In the genomic region with DNA sequence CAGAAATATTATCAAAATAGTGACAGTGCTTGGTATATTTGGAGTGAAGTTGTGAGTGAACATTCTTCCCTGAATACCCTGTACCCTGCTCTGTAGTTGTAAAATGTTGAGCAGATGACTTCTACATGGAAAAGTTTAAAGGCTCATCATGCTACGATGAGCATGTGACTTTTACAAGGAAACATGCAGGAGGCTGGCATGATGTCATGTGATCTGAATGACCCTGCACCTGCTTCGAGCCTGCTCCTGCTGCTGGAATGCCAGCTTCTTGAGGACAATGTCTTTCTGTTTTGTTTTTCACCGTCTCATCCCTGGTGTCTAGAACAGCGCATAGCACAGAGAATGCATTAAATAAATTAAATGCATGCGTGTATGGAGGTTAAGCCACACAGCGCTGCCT, we compare ENCODE assay signal across 13 cellular contexts.
"Had no signal": no experiment of that assay in that cellular context is flagged by ENCODE, and none has a peak within 500 bp of the region (broad histone marks: within the 10 kb centered on the region; RNA-seq: fewer than 3 reads in every experiment).

No MANE protein-coding gene starts in this region.

- DNase-seq: activated B cell treated with CpG ODN at 0.5 μM for 24 hours; activated T-cell treated with anti-CD3 and anti-CD28 coated beads, Interleukin-2, amount 50 U/mL, for 1 hour; dorsolateral prefrontal cortex; hypothalamus; natural killer cell; stimulated activated CD4-positive, alpha-beta T cell treated with anti-CD3 and anti-CD28 coated beads, Interleukin-4, amount 100 ng/mL, for 24 hours; stimulated activated naive CD8-positive, alpha-beta T cell treated with anti-CD3 and anti-CD28 coated beads, Interleukin-15, amount 100 ng/mL, for 72 hours; testis had no signal

- ATAC-seq: activated naive CD4-positive, alpha-beta T cell treated with anti-CD3 and anti-CD28 coated beads, Interleukin-2, amount 50 U/mL, for 72 hours; natural killer cell; stimulated activated naive CD8-positive, alpha-beta T cell treated with anti-CD3 and anti-CD28 coated beads, Interleukin-15, amount 100 ng/mL, for 72 hours had no signal

- H3K9me3 ChIP-seq: testis had no signal

- H3K4me1 ChIP-seq: testis had no signal

- FAIRE-seq: endometrium, TTC549, urothelium cell line had no signal

- H3K27me3 Mint-ChIP-seq: activated B cell treated with CpG ODN at 0.5 μM for 24 hours had no signal

- H3K36me3 ChIP-seq: esophagus muscularis mucosa had no signal

- H3K27ac ChIP-seq: dorsolateral prefrontal cortex, esophagus muscularis mucosa, testis had no signal

- H3K4me3 ChIP-seq: dorsolateral prefrontal cortex, esophagus muscularis mucosa, testis had no signal

- H3K4me3 Mint-ChIP-seq: activated B cell treated with CpG ODN at 0.5 μM for 24 hours; natural killer cell; stimulated activated naive CD8-positive, alpha-beta T cell treated with anti-CD3 and anti-CD28 coated beads, Interleukin-15, amount 100 ng/mL, for 72 hours had no signal

- H3K27ac Mint-ChIP-seq: activated B cell treated with CpG ODN at 0.5 μM for 24 hours; activated naive CD4-positive, alpha-beta T cell treated with anti-CD3 and anti-CD28 coated beads, Interleukin-2, amount 50 U/mL, for 72 hours; natural killer cell; stimulated activated naive CD8-positive, alpha-beta T cell treated with anti-CD3 and anti-CD28 coated beads, Interleukin-15, amount 100 ng/mL, for 72 hours had no signal

- H3K27me3 ChIP-seq: dorsolateral prefrontal cortex, esophagus muscularis mucosa, testis had no signal
